ENCODE assay signal across 1 cellular context in genomic region chr9:69035438-69036316, GRCh38.
TF ChIP-seq lines count a peak whose summit lies in the region.

FXN (plus strand) TSS chr9:69035752; CDS start chr9:69035783, 31 bp downstream.

TF ChIP-seq in WTC11, 78 proteins besides CTCF, POLR2A, EP300 and RAD21 (continued from another document):
- TF ChIP-seq FOXP4 (CRISPR knock-in tag; IDR thresholded peaks at IDR 0.05), result peak; percentile 47; the same call in 1 of the 2 replicates
- no peak for TF ChIP-seq ATF3 (CRISPR knock-in tag; conservative IDR thresholded peaks at IDR 0.05)
- no peak for TF ChIP-seq SMAD4 (CRISPR knock-in tag; IDR thresholded peaks at IDR 0.05)
